1 cellular context compared by ENCODE assay signal in the genomic region with DNA sequence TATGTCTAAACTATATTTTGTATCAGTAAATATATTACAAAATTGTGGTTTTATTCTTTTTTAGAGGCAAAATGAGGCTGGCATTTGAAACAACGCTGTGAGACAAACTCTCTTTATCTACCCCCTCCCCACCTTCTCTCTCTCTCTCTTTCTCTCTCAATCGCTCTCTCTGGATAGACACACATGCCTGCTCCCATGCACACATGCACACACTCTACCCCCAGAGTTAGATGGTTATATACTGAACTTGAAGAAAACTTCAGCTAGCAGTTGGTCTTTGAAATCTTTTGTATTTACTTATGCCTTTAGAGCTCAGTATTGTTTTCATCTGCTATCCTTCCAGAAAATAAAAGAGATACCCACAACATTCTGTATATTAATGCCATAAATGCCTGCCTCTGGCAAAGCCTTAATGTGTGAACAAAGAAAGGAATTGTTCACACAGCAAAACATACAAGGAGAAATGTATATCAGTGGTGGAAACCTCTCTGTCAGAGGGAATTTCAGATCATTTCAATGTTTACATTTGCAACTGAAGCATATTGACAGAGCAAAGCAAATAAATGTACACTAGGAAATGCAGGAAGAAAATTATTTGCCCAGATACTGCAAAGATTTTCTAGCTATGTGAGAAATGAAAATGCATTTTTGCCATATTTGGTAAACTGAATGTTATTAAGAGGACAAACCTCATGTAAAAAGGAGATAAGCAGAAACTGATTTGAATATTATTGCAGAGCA.
A peak's percentile ranks its signal among the peaks of the same experiment; 100 is the strongest.
TF ChIP-seq lines count a peak whose summit lies in the region.

No MANE protein-coding gene starts in this region.

TF ChIP-seq in HepG2, 621 proteins besides CTCF, POLR2A, EP300 and RAD21 (continued from another document and continues in another):
- TF ChIP-seq, protein P1, sequence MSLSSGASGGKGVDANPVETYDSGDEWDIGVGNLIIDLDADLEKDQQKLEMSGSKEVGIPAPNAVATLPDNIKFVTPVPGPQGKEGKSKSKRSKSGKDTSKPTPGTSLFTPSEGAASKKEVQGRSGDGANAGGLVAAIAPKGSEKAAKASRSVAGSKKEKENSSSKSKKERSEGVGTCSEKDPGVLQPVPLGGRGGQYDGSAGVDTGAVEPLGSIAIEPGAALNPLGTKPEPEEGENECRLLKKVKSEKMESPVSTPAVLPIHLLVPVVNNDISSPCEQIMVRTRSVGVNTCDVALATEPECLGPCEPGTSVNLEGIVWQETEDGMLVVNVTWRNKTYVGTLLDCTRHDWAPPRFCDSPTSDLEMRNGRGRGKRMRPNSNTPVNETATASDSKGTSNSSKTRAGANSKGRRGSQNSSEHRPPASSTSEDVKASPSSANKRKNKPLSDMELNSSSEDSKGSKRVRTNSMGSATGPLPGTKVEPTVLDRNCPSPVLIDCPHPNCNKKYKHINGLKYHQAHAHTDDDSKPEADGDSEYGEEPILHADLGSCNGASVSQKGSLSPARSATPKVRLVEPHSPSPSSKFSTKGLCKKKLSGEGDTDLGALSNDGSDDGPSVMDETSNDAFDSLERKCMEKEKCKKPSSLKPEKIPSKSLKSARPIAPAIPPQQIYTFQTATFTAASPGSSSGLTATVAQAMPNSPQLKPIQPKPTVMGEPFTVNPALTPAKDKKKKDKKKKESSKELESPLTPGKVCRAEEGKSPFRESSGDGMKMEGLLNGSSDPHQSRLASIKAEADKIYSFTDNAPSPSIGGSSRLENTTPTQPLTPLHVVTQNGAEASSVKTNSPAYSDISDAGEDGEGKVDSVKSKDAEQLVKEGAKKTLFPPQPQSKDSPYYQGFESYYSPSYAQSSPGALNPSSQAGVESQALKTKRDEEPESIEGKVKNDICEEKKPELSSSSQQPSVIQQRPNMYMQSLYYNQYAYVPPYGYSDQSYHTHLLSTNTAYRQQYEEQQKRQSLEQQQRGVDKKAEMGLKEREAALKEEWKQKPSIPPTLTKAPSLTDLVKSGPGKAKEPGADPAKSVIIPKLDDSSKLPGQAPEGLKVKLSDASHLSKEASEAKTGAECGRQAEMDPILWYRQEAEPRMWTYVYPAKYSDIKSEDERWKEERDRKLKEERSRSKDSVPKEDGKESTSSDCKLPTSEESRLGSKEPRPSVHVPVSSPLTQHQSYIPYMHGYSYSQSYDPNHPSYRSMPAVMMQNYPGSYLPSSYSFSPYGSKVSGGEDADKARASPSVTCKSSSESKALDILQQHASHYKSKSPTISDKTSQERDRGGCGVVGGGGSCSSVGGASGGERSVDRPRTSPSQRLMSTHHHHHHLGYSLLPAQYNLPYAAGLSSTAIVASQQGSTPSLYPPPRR (CRISPR knock-in tag; IDR thresholded peaks at IDR 0.05; ENCODE audit: borderline replicate concordance), result peak; percentile 93
- TF ChIP-seq WIZ (CRISPR knock-in tag; IDR thresholded peaks at IDR 0.05) (no peak), PHF8 (CRISPR knock-in tag; IDR thresholded peaks at IDR 0.05) (no peak), ZNF83 (CRISPR knock-in tag; IDR thresholded peaks at IDR 0.05; ENCODE audit: borderline replicate concordance) (no peak), DMTF1 (CRISPR knock-in tag; IDR thresholded peaks at IDR 0.05) (no peak), ZBED4 (CRISPR knock-in tag; IDR thresholded peaks at IDR 0.05; ENCODE audit: borderline replicate concordance) (no peak; the same call in 1 of the 2 replicates), MAFF (IDR thresholded peaks at IDR 0.05; ENCODE audit: low read depth, low read length) (0 out of 2 replicates have a peak, but pooled peaks have one; percentile 46), RBFOX2 (IDR thresholded peaks at IDR 0.05; ENCODE audit: low read depth, low read length) (no peak), JDP2 (CRISPR knock-in tag; IDR thresholded peaks at IDR 0.05; ENCODE audit: borderline replicate concordance) (no peak), ZMYM4 (CRISPR knock-in tag; IDR thresholded peaks at IDR 0.05) (peak; percentile 53; the same call in 1 of the 2 replicates), SIX4 (CRISPR knock-in tag; IDR thresholded peaks at IDR 0.05) (peak; percentile 54; the same call in 1 of the 2 replicates), MED13 (CRISPR knock-in tag; IDR thresholded peaks at IDR 0.05) (no peak), ZNF660 (CRISPR knock-in tag; IDR thresholded peaks at IDR 0.05; ENCODE audit: borderline replicate concordance, low read depth) (no peak), ZNF780A (CRISPR knock-in tag; IDR thresholded peaks at IDR 0.05) (no peak), HHEX (CRISPR knock-in tag; IDR thresholded peaks at IDR 0.05) (peak; percentile 86), TBX2 (CRISPR knock-in tag; IDR thresholded peaks at IDR 0.05; ENCODE audit: borderline replicate concordance) (peak; percentile 40; the same call in 1 of the 2 replicates), KLF16 (CRISPR knock-in tag; IDR thresholded peaks at IDR 0.05) (peak in 1 of 2 experiments; percentile 77; a peak in 2 of 4 replicates), ZNF639 (CRISPR knock-in tag; conservative IDR thresholded peaks at IDR 0.05) (no peak), ELF1 (CRISPR knock-in tag; IDR thresholded peaks at IDR 0.05) (peak; percentile 51; the same call in 1 of the 2 replicates), ZNF614 (CRISPR knock-in tag; IDR thresholded peaks at IDR 0.05; ENCODE audit: borderline replicate concordance) (peak; percentile 90), ZNF44 (CRISPR knock-in tag; IDR thresholded peaks at IDR 0.05) (no peak), FOXA3 (CRISPR knock-in tag; IDR thresholded peaks at IDR 0.05) (peak; percentile 100), SAP130 (CRISPR knock-in tag; IDR thresholded peaks at IDR 0.05; ENCODE audit: low read depth) (peak; percentile 80), ZNF850 (CRISPR knock-in tag; conservative IDR thresholded peaks at IDR 0.05) (no peak), SP5 (CRISPR knock-in tag; IDR thresholded peaks at IDR 0.05; ENCODE audit: borderline replicate concordance, low read depth) (peak; percentile 66; the same call in 1 of the 2 replicates), ESRRA (CRISPR knock-in tag; IDR thresholded peaks at IDR 0.05; ENCODE audit: low read depth) (no peak), ARID2 (CRISPR knock-in tag; IDR thresholded peaks at IDR 0.05; ENCODE audit: borderline replicate concordance) (no peak), NFIC (IDR thresholded peaks at IDR 0.05; ENCODE audit: low read length) (peak; percentile 96)
- TF ChIP-seq, protein P2, sequence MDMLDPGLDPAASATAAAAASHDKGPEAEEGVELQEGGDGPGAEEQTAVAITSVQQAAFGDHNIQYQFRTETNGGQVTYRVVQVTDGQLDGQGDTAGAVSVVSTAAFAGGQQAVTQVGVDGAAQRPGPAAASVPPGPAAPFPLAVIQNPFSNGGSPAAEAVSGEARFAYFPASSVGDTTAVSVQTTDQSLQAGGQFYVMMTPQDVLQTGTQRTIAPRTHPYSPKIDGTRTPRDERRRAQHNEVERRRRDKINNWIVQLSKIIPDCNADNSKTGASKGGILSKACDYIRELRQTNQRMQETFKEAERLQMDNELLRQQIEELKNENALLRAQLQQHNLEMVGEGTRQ (IDR thresholded peaks at IDR 0.05; ENCODE audit: low read depth, low read length), result no peak
- TF ChIP-seq, protein P2 (CRISPR knock-in tag; IDR thresholded peaks at IDR 0.05; ENCODE audit: borderline replicate concordance), result peak; percentile 69; the same call in 1 of the 2 replicates
- TF ChIP-seq, protein P3, sequence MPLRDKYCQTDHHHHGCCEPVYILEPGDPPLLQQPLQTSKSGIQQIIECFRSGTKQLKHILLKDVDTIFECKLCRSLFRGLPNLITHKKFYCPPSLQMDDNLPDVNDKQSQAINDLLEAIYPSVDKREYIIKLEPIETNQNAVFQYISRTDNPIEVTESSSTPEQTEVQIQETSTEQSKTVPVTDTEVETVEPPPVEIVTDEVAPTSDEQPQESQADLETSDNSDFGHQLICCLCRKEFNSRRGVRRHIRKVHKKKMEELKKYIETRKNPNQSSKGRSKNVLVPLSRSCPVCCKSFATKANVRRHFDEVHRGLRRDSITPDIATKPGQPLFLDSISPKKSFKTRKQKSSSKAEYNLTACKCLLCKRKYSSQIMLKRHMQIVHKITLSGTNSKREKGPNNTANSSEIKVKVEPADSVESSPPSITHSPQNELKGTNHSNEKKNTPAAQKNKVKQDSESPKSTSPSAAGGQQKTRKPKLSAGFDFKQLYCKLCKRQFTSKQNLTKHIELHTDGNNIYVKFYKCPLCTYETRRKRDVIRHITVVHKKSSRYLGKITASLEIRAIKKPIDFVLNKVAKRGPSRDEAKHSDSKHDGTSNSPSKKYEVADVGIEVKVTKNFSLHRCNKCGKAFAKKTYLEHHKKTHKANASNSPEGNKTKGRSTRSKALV (CRISPR knock-in tag; IDR thresholded peaks at IDR 0.05), result no peak
- TF ChIP-seq, protein P4, sequence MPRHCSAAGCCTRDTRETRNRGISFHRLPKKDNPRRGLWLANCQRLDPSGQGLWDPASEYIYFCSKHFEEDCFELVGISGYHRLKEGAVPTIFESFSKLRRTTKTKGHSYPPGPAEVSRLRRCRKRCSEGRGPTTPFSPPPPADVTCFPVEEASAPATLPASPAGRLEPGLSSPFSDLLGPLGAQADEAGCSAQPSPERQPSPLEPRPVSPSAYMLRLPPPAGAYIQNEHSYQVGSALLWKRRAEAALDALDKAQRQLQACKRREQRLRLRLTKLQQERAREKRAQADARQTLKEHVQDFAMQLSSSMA (CRISPR knock-in tag; IDR thresholded peaks at IDR 0.05), result no peak
- TF ChIP-seq, protein P5, sequence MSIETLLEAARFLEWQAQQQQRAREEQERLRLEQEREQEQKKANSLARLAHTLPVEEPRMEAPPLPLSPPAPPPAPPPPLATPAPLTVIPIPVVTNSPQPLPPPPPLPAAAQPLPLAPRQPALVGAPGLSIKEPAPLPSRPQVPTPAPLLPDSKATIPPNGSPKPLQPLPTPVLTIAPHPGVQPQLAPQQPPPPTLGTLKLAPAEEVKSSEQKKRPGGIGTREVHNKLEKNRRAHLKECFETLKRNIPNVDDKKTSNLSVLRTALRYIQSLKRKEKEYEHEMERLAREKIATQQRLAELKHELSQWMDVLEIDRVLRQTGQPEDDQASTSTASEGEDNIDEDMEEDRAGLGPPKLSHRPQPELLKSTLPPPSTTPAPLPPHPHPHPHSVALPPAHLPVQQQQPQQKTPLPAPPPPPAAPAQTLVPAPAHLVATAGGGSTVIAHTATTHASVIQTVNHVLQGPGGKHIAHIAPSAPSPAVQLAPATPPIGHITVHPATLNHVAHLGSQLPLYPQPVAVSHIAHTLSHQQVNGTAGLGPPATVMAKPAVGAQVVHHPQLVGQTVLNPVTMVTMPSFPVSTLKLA (IDR thresholded peaks at IDR 0.05), result peak; percentile 49
